In genomic region chr13:46478641-46479040, GRCh38 we compare ENCODE assay signal across 22 cellular contexts.
"Had no signal": no experiment of that assay in that cellular context is flagged by ENCODE, and none has a peak within 500 bp of the region (broad histone marks: within the 10 kb centered on the region; RNA-seq: fewer than 3 reads in every experiment).

No MANE protein-coding gene starts in this region.

- DNase-seq: activated CD4-positive, alpha-beta T cell treated with anti-CD3 and anti-CD28 coated beads for 1 hour; activated CD4-positive, alpha-beta T cell treated with anti-CD3 and anti-CD28 coated beads, Interleukin-2, amount 10 ng/mL, durations not matched to agents 7 days and 5 days; activated CD8-positive, alpha-beta T cell treated with anti-CD3 and anti-CD28 coated beads for 36 hours; activated gamma-delta T cell treated with Interleukin-2 at 50 U/mL for 16 hours; activated naive CD8-positive, alpha-beta T cell treated with anti-CD3 and anti-CD28 coated beads, Interleukin-2, amount 50 U/mL, for 24 hours; activated T-cell treated with anti-CD3 and anti-CD28 coated beads, Interleukin-2, amount 50 U/mL, for 4 hours; effector CD8-positive, alpha-beta T cell; foreskin keratinocyte; heart left ventricle; natural killer cell; occipital lobe; spleen; stimulated activated naive CD4-positive, alpha-beta T cell; T-helper 9 cell; tibial artery had no signal

- H3K27ac ChIP-seq: breast epithelium, foreskin keratinocyte, heart left ventricle, neural progenitor cell, parathyroid adenoma, right atrium auricular region, spleen, suprapubic skin, tibial artery had no signal

- H3K4me3 ChIP-seq: breast epithelium, heart left ventricle, neural progenitor cell, right atrium auricular region, spleen, suprapubic skin, tibial artery had no signal

- ATAC-seq: activated CD8-positive, alpha-beta T cell treated with anti-CD3 and anti-CD28 coated beads for 36 hours; activated naive CD8-positive, alpha-beta T cell treated with anti-CD3 and anti-CD28 coated beads, Interleukin-2, amount 50 U/mL, for 24 hours; activated T-cell treated with anti-CD3 and anti-CD28 coated beads, Interleukin-2, amount 50 U/mL, for 4 hours; activated T-helper 17 cell treated with anti-CD3 and anti-CD28 coated beads, Interleukin-2, amount 50 U/mL, for 72 hours; foreskin keratinocyte; heart left ventricle; natural killer cell; WTC11 had no signal
